Comparison of ENCODE assay signal across 1 cellular context in the genomic region with DNA sequence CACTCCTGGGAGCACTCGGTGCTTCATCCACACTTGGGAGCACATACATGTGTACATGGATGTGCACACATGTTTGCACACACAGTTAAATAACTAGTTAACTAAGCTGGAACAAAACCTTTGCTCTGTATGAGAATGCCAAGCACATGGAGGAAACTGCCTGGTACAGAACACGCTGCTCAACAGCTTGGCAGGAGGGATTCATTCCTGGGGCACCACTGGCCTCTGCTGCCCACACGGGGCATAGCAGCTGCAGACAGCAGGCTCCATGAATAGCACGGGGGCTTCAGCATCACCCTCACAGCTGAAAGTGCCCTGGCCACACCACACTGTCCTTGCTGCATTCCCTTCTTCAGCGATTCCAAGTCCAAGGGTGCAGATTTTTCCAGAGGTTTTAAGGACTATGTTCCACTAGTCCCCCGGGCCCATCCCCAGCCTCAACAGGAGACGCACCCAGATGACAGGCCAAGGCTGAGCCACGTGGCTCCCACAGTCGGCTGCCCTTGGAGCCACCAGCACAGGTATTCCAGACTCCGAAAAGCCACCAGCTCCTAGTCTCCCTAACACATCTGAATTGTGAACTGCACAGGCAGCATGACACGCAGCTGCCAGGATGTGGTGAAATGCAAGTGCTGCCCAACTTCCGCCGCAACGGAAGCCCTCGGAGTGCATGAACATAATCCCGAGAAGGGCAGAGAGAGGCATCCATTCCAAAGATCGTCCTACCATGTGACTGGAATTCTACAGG.
TF ChIP-seq lines count a peak whose summit lies in the region.

No MANE protein-coding gene starts in this region.

TF ChIP-seq in GM12878, 131 proteins besides CTCF, POLR2A, EP300 and RAD21 (continued from another document):
- no peak for TF ChIP-seq ZBTB4 (CRISPR knock-in tag; IDR thresholded peaks at IDR 0.05)
- no peak for TF ChIP-seq CREM (IDR thresholded peaks at IDR 0.05; ENCODE audit: low read depth)
- no peak for TF ChIP-seq YBX1 (IDR thresholded peaks at IDR 0.05)
- TF ChIP-seq CBX5 (IDR thresholded peaks at IDR 0.05; ENCODE audit: low read depth), result no peak
- TF ChIP-seq SRF (IDR thresholded peaks at IDR 0.05; ENCODE audit: low read depth in 2 of 2, low read length in 2 of 2), result no peak
- no peak for TF ChIP-seq NFXL1 (IDR thresholded peaks at IDR 0.05; ENCODE audit: borderline replicate concordance)
- no peak for TF ChIP-seq ZBTB40 (IDR thresholded peaks at IDR 0.05; ENCODE audit: borderline replicate concordance)
- TF ChIP-seq, protein P1, sequence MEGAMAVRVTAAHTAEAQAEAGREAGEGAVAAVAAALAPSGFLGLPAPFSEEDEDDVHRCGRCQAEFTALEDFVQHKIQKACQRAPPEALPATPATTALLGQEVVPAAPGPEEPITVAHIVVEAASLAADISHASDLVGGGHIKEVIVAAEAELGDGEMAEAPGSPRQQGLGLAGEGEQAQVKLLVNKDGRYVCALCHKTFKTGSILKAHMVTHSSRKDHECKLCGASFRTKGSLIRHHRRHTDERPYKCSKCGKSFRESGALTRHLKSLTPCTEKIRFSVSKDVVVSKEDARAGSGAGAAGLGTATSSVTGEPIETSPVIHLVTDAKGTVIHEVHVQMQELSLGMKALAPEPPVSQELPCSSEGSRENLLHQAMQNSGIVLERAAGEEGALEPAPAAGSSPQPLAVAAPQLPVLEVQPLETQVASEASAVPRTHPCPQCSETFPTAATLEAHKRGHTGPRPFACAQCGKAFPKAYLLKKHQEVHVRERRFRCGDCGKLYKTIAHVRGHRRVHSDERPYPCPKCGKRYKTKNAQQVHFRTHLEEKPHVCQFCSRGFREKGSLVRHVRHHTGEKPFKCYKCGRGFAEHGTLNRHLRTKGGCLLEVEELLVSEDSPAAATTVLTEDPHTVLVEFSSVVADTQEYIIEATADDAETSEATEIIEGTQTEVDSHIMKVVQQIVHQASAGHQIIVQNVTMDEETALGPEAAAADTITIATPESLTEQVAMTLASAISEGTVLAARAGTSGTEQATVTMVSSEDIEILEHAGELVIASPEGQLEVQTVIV (IDR thresholded peaks at IDR 0.05; ENCODE audit: borderline replicate concordance, partially characterized antibody), result no peak
- TF ChIP-seq YY1 (IDR thresholded peaks at IDR 0.05; ENCODE audit: low read depth, low read length), result no peak
- TF ChIP-seq CUX1 (IDR thresholded peaks at IDR 0.05; ENCODE audit: insufficient replicate concordance, low read depth, low read length), result no peak
- no peak for TF ChIP-seq SIN3A (IDR thresholded peaks at IDR 0.05; ENCODE audit: low read depth, low read length)
TF ChIP-seq in GM12878: peak in this region for 0.
